ENCODE assay signal across 14 cellular contexts in genomic region chr6:81895511-81896185, GRCh38.
DNase-seq lines count a peak whose midpoint lies in the region; ATAC-seq, FAIRE-seq and TF ChIP-seq lines count a peak whose summit lies in the region.
"Had no signal": no experiment of that assay in that cellular context is flagged by ENCODE, and none has a peak within 500 bp of the region (broad histone marks: within the 10 kb centered on the region; RNA-seq: fewer than 3 reads in every experiment).

No MANE protein-coding gene starts in this region.

- DNase-seq in AG10803 (ENCODE audit: low read depth) (peak; percentile 95), PC-3 (peak; percentile 53), fibroblast of pulmonary artery (ENCODE audit: low read depth) (peak; percentile 57), pancreas (no peak), activated gamma-delta T cell (lab: John Stamatoyannopoulos, UW) (no peak), GOT3 (lab: John Stamatoyannopoulos, UW) (no peak), NCI-H2107 (lab: John Stamatoyannopoulos, UW) (no peak)
- DNase-seq in stimulated activated effector memory CD8-positive, alpha-beta T cell treated with anti-CD3 and anti-CD28 coated beads, Interleukin-12 subunit alpha, Interleukin-12 subunit beta, amount 100 ng/mL, for 72 hours (ENCODE audit: low spot score in 2 of 2) = no peak
- DNase-seq: activated B cell treated with CpG ODN at 0.5 μM for 24 hours; activated gamma-delta T cell treated with Interleukin-2 at 50 U/mL for 16 hours; CD8-positive, alpha-beta T cell; effector CD8-positive, alpha-beta T cell; NCI-H1105 treated with DMSO at 0.1 percent for 48 hours had no signal

- no peak overlapping the region for H3K27ac Mint-ChIP-seq in stimulated activated effector memory CD8-positive, alpha-beta T cell treated with anti-CD3 and anti-CD28 coated beads, Interleukin-12 subunit alpha, Interleukin-12 subunit beta, amount 100 ng/mL, for 72 hours
- H3K27ac Mint-ChIP-seq: activated B cell treated with CpG ODN at 0.5 μM for 24 hours; CD8-positive, alpha-beta T cell; stimulated activated naive CD8-positive, alpha-beta T cell treated with anti-CD3 and anti-CD28 coated beads, Interleukin-15, Interleukin-2, amounts not matched to agents 100 ng/mL and 50 ng/mL, for 24 hours had no signal

- H3K9me2 ChIP-seq in PC-3 (replicated peaks; ENCODE audit: low read length) = no peaks in the 10 kb centered on the region

- no peak overlapping the region for H3K9ac ChIP-seq in PC-3 (ENCODE audit: low read length)

- no peaks in the 10 kb centered on the region for H3K27me3 ChIP-seq in PC-3 (ENCODE audit: low read length)
- no peaks in the 10 kb centered on the region for H3K27me3 ChIP-seq in pancreas

- H2AFZ ChIP-seq in PC-3 (ENCODE audit: low read length) = no peak overlapping the region

- no peaks in the 10 kb centered on the region for H3K4me1 Mint-ChIP-seq in stimulated activated effector memory CD8-positive, alpha-beta T cell treated with anti-CD3 and anti-CD28 coated beads, Interleukin-12 subunit alpha, Interleukin-12 subunit beta, amount 100 ng/mL, for 72 hours
- H3K4me1 Mint-ChIP-seq: activated B cell treated with CpG ODN at 0.5 μM for 24 hours had no signal

- no peak for TF ChIP-seq CTCF in AG10803 (conservative IDR thresholded peaks at IDR 0.05; ENCODE audit: low read length)
- TF ChIP-seq CTCF in PC-3 (conservative IDR thresholded peaks at IDR 0.05; ENCODE audit: low read depth, low read length) = no peak
- no peak for TF ChIP-seq CTCF in fibroblast of pulmonary artery (IDR thresholded peaks at IDR 0.05; ENCODE audit: low read length, missing control alignments)
- TF ChIP-seq CTCF in pancreas (IDR thresholded peaks at IDR 0.05) = no peak

- no peak overlapping the region for H3K4me3 Mint-ChIP-seq in stimulated activated effector memory CD8-positive, alpha-beta T cell treated with anti-CD3 and anti-CD28 coated beads, Interleukin-12 subunit alpha, Interleukin-12 subunit beta, amount 100 ng/mL, for 72 hours
- H3K4me3 Mint-ChIP-seq: activated B cell treated with CpG ODN at 0.5 μM for 24 hours; CD8-positive, alpha-beta T cell; stimulated activated naive CD8-positive, alpha-beta T cell treated with anti-CD3 and anti-CD28 coated beads, Interleukin-15, Interleukin-2, amounts not matched to agents 100 ng/mL and 50 ng/mL, for 24 hours had no signal

- no peaks in the 10 kb centered on the region for H3K9me3 ChIP-seq in PC-3 (ENCODE audit: low read length)
- H3K9me3 ChIP-seq in pancreas = no peaks in the 10 kb centered on the region

- H3K4me1 ChIP-seq in PC-3 (ENCODE audit: insufficient read depth, low read length) (peaks cover 16% of the 10 kb centered on the region), pancreas (no peaks in the 10 kb centered on the region)

- ATAC-seq in PC-3 (no peak), pancreas (peak in 3 of 4 donors; percentile 31 to 57 (median 36))
- ATAC-seq in stimulated activated effector memory CD8-positive, alpha-beta T cell treated with anti-CD3 and anti-CD28 coated beads, Interleukin-12 subunit alpha, Interleukin-12 subunit beta, amount 100 ng/mL, for 72 hours = no peak
- ATAC-seq: CD8-positive, alpha-beta T cell had no signal

- H3F3A ChIP-seq in PC-3 (ENCODE audit: low read length, unreplicated experiment) = no peaks in the 10 kb centered on the region

- no peak for FAIRE-seq in pancreas (lab: Jason Lieb, UNC)

- POLR2A ChIA-PET in PC-3 (lab: Charles Lee; ENCODE audit: unreplicated experiment) = interaction anchor here (0.6 kb wide), 1 partner anchor 1388 kb away, joined by 3 read pairs; no protein-coding TSS in a partner anchor

- H3K79me2 ChIP-seq in PC-3 (ENCODE audit: low read length) = no peaks in the 10 kb centered on the region

- no peaks in the 10 kb centered on the region for H3K9me3 Mint-ChIP-seq in stimulated activated effector memory CD8-positive, alpha-beta T cell treated with anti-CD3 and anti-CD28 coated beads, Interleukin-12 subunit alpha, Interleukin-12 subunit beta, amount 100 ng/mL, for 72 hours
- H3K9me3 Mint-ChIP-seq: activated B cell treated with CpG ODN at 0.5 μM for 24 hours; CD8-positive, alpha-beta T cell; stimulated activated naive CD8-positive, alpha-beta T cell treated with anti-CD3 and anti-CD28 coated beads, Interleukin-15, Interleukin-2, amounts not matched to agents 100 ng/mL and 50 ng/mL, for 24 hours had no signal

- 46 to 65% methylated on average over 5 of the region's 5 CpGs for WGBS in pancreas, 2 donors

- H3K4me2 ChIP-seq in PC-3 (ENCODE audit: low read length) = peak overlapping the region; percentile 2; the same call in 1 of the 2 replicates

- intact Hi-C loops in PC-3 (cut with micrococcal nuclease) = no loop called here
- intact Hi-C loops in pancreas (cut with DNase I) = no loop called here

- no peak overlapping the region for H3K4me3 ChIP-seq in AG10803 (ENCODE audit: low read length)
- no peak overlapping the region for H3K4me3 ChIP-seq in PC-3 (ENCODE audit: low read length)
- H3K4me3 ChIP-seq in fibroblast of pulmonary artery (replicated peaks; ENCODE audit: low read depth, low read length) = no peak overlapping the region
- no peak overlapping the region for H3K4me3 ChIP-seq in pancreas

- no peak overlapping the region for H3K27ac ChIP-seq in PC-3 (ENCODE audit: low read length)
- no peak overlapping the region for H3K27ac ChIP-seq in pancreas

- H3K36me3 Mint-ChIP-seq in stimulated activated effector memory CD8-positive, alpha-beta T cell treated with anti-CD3 and anti-CD28 coated beads, Interleukin-12 subunit alpha, Interleukin-12 subunit beta, amount 100 ng/mL, for 72 hours = no peaks in the 10 kb centered on the region
- H3K36me3 Mint-ChIP-seq: CD8-positive, alpha-beta T cell had no signal

- CTCF ChIA-PET in PC-3 (lab: Charles Lee) = no interaction called here

- H4K20me1 ChIP-seq in PC-3 (ENCODE audit: low read length) = no peaks in the 10 kb centered on the region

- BruUV-seq in PC-3 (replicated peaks; lab: Mats Ljungman, UMichigan) = no TSS peak

- H3K36me3 ChIP-seq in PC-3 (ENCODE audit: low read depth, low read length) (no peaks in the 10 kb centered on the region), pancreas (no peaks in the 10 kb centered on the region)

Comparison
In these comparisons a context has a peak if more than half of its experiments do, and no peak if none do; other contexts are left out.
1. DNase-seq: peak in AG10803 (single experiment), PC-3 (single experiment) and fibroblast of pulmonary artery (single experiment); none in pancreas (0 of 6), activated gamma-delta T cell (single experiment), stimulated activated effector memory CD8-positive, alpha-beta T cell treated with anti-CD3 and anti-CD28 coated beads, Interleukin-12 subunit alpha, Interleukin-12 subunit beta, amount 100 ng/mL, for 72 hours (0 of 2), GOT3 (single experiment) and NCI-H2107 (single experiment).
2. ATAC-seq: peak in pancreas (3 of 4); none in PC-3 (single experiment) and stimulated activated effector memory CD8-positive, alpha-beta T cell treated with anti-CD3 and anti-CD28 coated beads, Interleukin-12 subunit alpha, Interleukin-12 subunit beta, amount 100 ng/mL, for 72 hours (single experiment).